Comparison of ENCODE assay signal across 1 cellular context in the genomic region with DNA sequence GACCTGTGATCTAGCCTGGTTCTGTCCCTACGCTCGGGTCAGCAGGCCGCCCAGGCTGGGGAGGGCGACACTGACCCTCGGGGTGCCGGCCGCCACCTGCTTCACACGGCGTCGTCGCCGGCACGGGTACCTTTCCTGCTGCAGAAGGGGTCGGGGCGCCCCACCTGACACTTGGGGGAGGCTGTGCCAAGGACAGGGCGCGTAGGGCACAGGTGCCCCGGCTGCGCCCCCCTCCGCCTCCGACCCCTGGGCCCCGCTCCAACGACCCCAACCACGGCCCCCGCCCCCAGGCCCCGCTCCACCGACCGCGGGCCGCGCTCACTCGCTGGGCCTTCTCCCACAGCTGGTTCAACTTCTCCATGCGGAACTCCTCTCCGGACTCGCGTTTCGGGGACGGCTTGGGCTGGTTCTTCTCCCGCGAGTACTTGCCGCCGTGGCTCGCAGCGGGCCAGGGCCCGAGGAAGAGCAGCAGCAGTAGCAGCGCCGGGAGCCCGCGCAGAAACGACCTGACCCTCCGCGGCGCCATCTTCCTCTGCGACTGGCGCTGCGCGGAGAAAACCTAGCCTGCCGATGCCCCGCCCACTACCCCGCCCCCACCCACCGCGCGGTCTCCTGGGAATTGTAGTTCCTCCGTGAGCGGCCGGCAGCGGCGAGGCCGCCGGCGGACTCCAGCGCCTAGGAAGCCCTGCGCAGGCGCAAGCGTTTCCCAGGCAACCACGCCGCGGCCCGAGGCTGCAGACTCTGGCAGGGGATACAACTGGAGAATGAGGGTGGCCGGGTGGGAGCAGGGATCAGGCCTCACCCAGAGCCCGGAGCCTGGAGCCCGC.
A peak's percentile ranks its signal among the peaks of the same experiment; 100 is the strongest.
TF ChIP-seq lines count a peak whose summit lies in the region.

LRPAP1 (minus strand) TSS at position 536 of the 827 bp plus-strand sequence; CDS start at position 526, 10 bp downstream.

TF ChIP-seq in HepG2, 621 proteins besides CTCF, POLR2A, EP300 and RAD21 (continued from another document and continues in another):
- TF ChIP-seq, protein P1, sequence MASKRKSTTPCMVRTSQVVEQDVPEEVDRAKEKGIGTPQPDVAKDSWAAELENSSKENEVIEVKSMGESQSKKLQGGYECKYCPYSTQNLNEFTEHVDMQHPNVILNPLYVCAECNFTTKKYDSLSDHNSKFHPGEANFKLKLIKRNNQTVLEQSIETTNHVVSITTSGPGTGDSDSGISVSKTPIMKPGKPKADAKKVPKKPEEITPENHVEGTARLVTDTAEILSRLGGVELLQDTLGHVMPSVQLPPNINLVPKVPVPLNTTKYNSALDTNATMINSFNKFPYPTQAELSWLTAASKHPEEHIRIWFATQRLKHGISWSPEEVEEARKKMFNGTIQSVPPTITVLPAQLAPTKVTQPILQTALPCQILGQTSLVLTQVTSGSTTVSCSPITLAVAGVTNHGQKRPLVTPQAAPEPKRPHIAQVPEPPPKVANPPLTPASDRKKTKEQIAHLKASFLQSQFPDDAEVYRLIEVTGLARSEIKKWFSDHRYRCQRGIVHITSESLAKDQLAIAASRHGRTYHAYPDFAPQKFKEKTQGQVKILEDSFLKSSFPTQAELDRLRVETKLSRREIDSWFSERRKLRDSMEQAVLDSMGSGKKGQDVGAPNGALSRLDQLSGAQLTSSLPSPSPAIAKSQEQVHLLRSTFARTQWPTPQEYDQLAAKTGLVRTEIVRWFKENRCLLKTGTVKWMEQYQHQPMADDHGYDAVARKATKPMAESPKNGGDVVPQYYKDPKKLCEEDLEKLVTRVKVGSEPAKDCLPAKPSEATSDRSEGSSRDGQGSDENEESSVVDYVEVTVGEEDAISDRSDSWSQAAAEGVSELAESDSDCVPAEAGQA (IDR thresholded peaks at IDR 0.05; ENCODE audit: low read depth), result no peak
- TF ChIP-seq, protein P1 (CRISPR knock-in tag; IDR thresholded peaks at IDR 0.05; ENCODE audit: borderline replicate concordance), result 0 out of 2 replicates have a peak, but pooled peaks have one; percentile 38
- TF ChIP-seq TCF7L2 (IDR thresholded peaks at IDR 0.05; ENCODE audit: low read depth, low read length), result no peak
- TF ChIP-seq ZNF431 (CRISPR knock-in tag; IDR thresholded peaks at IDR 0.05; ENCODE audit: borderline replicate concordance, low read depth), result no peak
- no peak for TF ChIP-seq ZNF577 (CRISPR knock-in tag; IDR thresholded peaks at IDR 0.05; ENCODE audit: borderline replicate concordance, low read depth)
- TF ChIP-seq ZNF224 (CRISPR knock-in tag; IDR thresholded peaks at IDR 0.05), result no peak
- TF ChIP-seq ETV6 (CRISPR knock-in tag; conservative IDR thresholded peaks at IDR 0.05), result no peak; the same call in 1 of the 2 replicates
- TF ChIP-seq ZNF446 (CRISPR knock-in tag; IDR thresholded peaks at IDR 0.05), result peak; percentile 74; the same call in 1 of the 2 replicates
- no peak for TF ChIP-seq TBP (CRISPR knock-in tag; IDR thresholded peaks at IDR 0.05)
- TF ChIP-seq RORA (CRISPR knock-in tag; IDR thresholded peaks at IDR 0.05), result no peak
- no peak for TF ChIP-seq ZNF562 (CRISPR knock-in tag; IDR thresholded peaks at IDR 0.05; ENCODE audit: borderline replicate concordance)
- no peak for TF ChIP-seq ZSCAN20 (CRISPR knock-in tag; IDR thresholded peaks at IDR 0.05; ENCODE audit: borderline replicate concordance)
- 0 out of 2 replicates have a peak, but pooled peaks have one; percentile 41 for TF ChIP-seq ZBTB2 (CRISPR knock-in tag; IDR thresholded peaks at IDR 0.05; ENCODE audit: low read depth)
- TF ChIP-seq SALL2 (CRISPR knock-in tag; IDR thresholded peaks at IDR 0.05), result 0 out of 2 replicates have a peak, but pooled peaks have one; percentile 55
- TF ChIP-seq JUNB (CRISPR knock-in tag; IDR thresholded peaks at IDR 0.05; ENCODE audit: borderline replicate concordance), result 0 out of 2 replicates have a peak, but pooled peaks have one; percentile 28
- TF ChIP-seq ZNF136 (CRISPR knock-in tag; IDR thresholded peaks at IDR 0.05; ENCODE audit: low read depth), result peak; percentile 80; the same call in 1 of the 2 replicates
- TF ChIP-seq FOXJ3 (CRISPR knock-in tag; IDR thresholded peaks at IDR 0.05; ENCODE audit: borderline replicate concordance), result no peak
- peak; percentile 68; the same call in 1 of the 2 replicates for TF ChIP-seq SP5 (CRISPR knock-in tag; IDR thresholded peaks at IDR 0.05; ENCODE audit: borderline replicate concordance, low read depth)
- TF ChIP-seq ISX (CRISPR knock-in tag; conservative IDR thresholded peaks at IDR 0.05), result 0 out of 2 replicates have a peak, but pooled peaks have one; percentile 65
- 0 out of 2 replicates have a peak, but pooled peaks have one; percentile 47 for TF ChIP-seq ZNF142 (CRISPR knock-in tag; IDR thresholded peaks at IDR 0.05)
- TF ChIP-seq, protein P2, sequence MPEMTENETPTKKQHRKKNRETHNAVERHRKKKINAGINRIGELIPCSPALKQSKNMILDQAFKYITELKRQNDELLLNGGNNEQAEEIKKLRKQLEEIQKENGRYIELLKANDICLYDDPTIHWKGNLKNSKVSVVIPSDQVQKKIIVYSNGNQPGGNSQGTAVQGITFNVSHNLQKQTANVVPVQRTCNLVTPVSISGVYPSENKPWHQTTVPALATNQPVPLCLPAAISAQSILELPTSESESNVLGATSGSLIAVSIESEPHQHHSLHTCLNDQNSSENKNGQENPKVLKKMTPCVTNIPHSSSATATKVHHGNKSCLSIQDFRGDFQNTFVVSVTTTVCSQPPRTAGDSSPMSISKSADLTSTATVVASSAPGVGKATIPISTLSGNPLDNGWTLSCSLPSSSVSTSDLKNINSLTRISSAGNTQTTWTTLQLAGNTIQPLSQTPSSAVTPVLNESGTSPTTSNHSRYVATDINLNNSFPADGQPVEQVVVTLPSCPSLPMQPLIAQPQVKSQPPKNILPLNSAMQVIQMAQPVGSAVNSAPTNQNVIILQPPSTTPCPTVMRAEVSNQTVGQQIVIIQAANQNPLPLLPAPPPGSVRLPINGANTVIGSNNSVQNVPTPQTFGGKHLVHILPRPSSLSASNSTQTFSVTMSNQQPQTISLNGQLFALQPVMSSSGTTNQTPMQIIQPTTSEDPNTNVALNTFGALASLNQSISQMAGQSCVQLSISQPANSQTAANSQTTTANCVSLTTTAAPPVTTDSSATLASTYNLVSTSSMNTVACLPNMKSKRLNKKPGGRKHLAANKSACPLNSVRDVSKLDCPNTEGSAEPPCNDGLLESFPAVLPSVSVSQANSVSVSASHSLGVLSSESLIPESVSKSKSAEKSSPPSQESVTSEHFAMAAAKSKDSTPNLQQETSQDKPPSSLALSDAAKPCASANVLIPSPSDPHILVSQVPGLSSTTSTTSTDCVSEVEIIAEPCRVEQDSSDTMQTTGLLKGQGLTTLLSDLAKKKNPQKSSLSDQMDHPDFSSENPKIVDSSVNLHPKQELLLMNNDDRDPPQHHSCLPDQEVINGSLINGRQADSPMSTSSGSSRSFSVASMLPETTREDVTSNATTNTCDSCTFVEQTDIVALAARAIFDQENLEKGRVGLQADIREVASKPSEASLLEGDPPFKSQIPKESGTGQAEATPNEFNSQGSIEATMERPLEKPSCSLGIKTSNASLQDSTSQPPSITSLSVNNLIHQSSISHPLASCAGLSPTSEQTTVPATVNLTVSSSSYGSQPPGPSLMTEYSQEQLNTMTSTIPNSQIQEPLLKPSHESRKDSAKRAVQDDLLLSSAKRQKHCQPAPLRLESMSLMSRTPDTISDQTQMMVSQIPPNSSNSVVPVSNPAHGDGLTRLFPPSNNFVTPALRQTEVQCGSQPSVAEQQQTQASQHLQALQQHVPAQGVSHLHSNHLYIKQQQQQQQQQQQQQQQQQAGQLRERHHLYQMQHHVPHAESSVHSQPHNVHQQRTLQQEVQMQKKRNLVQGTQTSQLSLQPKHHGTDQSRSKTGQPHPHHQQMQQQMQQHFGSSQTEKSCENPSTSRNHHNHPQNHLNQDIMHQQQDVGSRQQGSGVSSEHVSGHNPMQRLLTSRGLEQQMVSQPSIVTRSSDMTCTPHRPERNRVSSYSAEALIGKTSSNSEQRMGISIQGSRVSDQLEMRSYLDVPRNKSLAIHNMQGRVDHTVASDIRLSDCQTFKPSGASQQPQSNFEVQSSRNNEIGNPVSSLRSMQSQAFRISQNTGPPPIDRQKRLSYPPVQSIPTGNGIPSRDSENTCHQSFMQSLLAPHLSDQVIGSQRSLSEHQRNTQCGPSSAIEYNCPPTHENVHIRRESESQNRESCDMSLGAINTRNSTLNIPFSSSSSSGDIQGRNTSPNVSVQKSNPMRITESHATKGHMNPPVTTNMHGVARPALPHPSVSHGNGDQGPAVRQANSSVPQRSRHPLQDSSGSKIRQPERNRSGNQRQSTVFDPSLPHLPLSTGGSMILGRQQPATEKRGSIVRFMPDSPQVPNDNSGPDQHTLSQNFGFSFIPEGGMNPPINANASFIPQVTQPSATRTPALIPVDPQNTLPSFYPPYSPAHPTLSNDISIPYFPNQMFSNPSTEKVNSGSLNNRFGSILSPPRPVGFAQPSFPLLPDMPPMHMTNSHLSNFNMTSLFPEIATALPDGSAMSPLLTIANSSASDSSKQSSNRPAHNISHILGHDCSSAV (CRISPR knock-in tag; IDR thresholded peaks at IDR 0.05; ENCODE audit: borderline replicate concordance), result no peak
- no peak for TF ChIP-seq BRF2 (CRISPR knock-in tag; IDR thresholded peaks at IDR 0.05)
- TF ChIP-seq TGIF2 (CRISPR knock-in tag; IDR thresholded peaks at IDR 0.05), result no peak
- peak in 1 of 2 experiments; percentile 31; a peak in 1 of 4 replicates for TF ChIP-seq ATF4 (CRISPR knock-in tag; IDR thresholded peaks at IDR 0.05)
- 0 out of 2 replicates have a peak, but pooled peaks have one; percentile 5 for TF ChIP-seq TARDBP (CRISPR knock-in tag; IDR thresholded peaks at IDR 0.05)
